ENCODE assay signal across 8 cellular contexts in genomic region chr1:243748706-243749283, GRCh38.
DNase-seq lines count a peak whose midpoint lies in the region; ATAC-seq and TF ChIP-seq lines count a peak whose summit lies in the region.

No MANE protein-coding gene starts in this region.

- no peaks in the 10 kb centered on the region for H3K27me3 Mint-ChIP-seq in WTC11 (ENCODE audit: low read depth)

- POLR2A ChIA-PET in WTC11 (lab: Charles Lee), result no interaction called here

- 0 out of 2 replicates have a peak, but pooled peaks cover 2% of the 10 kb centered on the region for H3K9me3 Mint-ChIP-seq in WTC11

- H3K4me1 Mint-ChIP-seq in WTC11, result peaks cover 55% of the 10 kb centered on the region

- CTCF ChIA-PET in WTC11 (lab: Charles Lee), result interaction anchor here (0.8 to 1.8 kb wide), 6 partner anchors 17 to 405 kb away, joined by 3 to 7 read pairs (median 6); no protein-coding TSS in a partner anchor

- peaks cover 3% of the 10 kb centered on the region; the same call in 1 of the 2 replicates for H3K36me3 Mint-ChIP-seq in WTC11

- DNase-seq in DMS79 treated with DMSO at 0.1 percent for 48 hours (lab: John Stamatoyannopoulos, UW), result peak; percentile 54
- peak; percentile 92 for DNase-seq in NCI-H2171 treated with DMSO at 0.1 percent for 48 hours (lab: John Stamatoyannopoulos, UW)
- DNase-seq in WTC11 (ENCODE audit: low spot score), result no peak
- peak; percentile 62 for DNase-seq in glomerular endothelial cell (ENCODE audit: extremely low read depth, low read depth, low spot score)
- DNase-seq in putamen (ENCODE audit: low spot score), result peak; percentile 72
- no peak for DNase-seq in activated T-cell treated with anti-CD3 and anti-CD28 coated beads, Interleukin-2, amount 50 U/mL, for 48 hours

- no peak overlapping the region for H3K27ac Mint-ChIP-seq in WTC11

- H3K4me3 Mint-ChIP-seq in WTC11, result no peak overlapping the region

- ATAC-seq in GM19395 (IDR thresholded peaks at IDR 0.05; ENCODE audit: unreplicated experiment) (peak; percentile 99), HG03280 (IDR thresholded peaks at IDR 0.05; ENCODE audit: unreplicated experiment) (peak; percentile 97), WTC11 (peak; percentile 90)

- peak; percentile 70 for TF ChIP-seq CTCF in WTC11 (IDR thresholded peaks at IDR 0.05)

TF ChIP-seq in WTC11, 78 proteins besides CTCF, POLR2A, EP300 and RAD21:
- no peak for TF ChIP-seq CBFB (CRISPR knock-in tag; IDR thresholded peaks at IDR 0.05; ENCODE audit: low read depth)
- no peak for TF ChIP-seq CREM (CRISPR knock-in tag; IDR thresholded peaks at IDR 0.05)
- TF ChIP-seq ZNF138 (CRISPR knock-in tag; conservative IDR thresholded peaks at IDR 0.05), result no peak
- TF ChIP-seq, protein P1, sequence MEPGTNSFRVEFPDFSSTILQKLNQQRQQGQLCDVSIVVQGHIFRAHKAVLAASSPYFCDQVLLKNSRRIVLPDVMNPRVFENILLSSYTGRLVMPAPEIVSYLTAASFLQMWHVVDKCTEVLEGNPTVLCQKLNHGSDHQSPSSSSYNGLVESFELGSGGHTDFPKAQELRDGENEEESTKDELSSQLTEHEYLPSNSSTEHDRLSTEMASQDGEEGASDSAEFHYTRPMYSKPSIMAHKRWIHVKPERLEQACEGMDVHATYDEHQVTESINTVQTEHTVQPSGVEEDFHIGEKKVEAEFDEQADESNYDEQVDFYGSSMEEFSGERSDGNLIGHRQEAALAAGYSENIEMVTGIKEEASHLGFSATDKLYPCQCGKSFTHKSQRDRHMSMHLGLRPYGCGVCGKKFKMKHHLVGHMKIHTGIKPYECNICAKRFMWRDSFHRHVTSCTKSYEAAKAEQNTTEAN (CRISPR knock-in tag; IDR thresholded peaks at IDR 0.05), result no peak
- TF ChIP-seq JUN (CRISPR knock-in tag; IDR thresholded peaks at IDR 0.05), result no peak
- TF ChIP-seq IRF1 (CRISPR knock-in tag; IDR thresholded peaks at IDR 0.05), result no peak
- no peak for TF ChIP-seq SP1 (CRISPR knock-in tag; conservative IDR thresholded peaks at IDR 0.05)
- TF ChIP-seq PRRX2 (CRISPR knock-in tag; IDR thresholded peaks at IDR 0.05), result no peak
- no peak for TF ChIP-seq FOXJ3 (CRISPR knock-in tag; IDR thresholded peaks at IDR 0.05; ENCODE audit: borderline replicate concordance)
- no peak for TF ChIP-seq E2F1 (CRISPR knock-in tag; IDR thresholded peaks at IDR 0.05)
- TF ChIP-seq ATF1 (CRISPR knock-in tag; IDR thresholded peaks at IDR 0.05), result no peak
- no peak for TF ChIP-seq ZNF121 (CRISPR knock-in tag; IDR thresholded peaks at IDR 0.05)
- TF ChIP-seq KAT7 (CRISPR knock-in tag; IDR thresholded peaks at IDR 0.05; ENCODE audit: borderline replicate concordance), result no peak
- TF ChIP-seq, protein P2, sequence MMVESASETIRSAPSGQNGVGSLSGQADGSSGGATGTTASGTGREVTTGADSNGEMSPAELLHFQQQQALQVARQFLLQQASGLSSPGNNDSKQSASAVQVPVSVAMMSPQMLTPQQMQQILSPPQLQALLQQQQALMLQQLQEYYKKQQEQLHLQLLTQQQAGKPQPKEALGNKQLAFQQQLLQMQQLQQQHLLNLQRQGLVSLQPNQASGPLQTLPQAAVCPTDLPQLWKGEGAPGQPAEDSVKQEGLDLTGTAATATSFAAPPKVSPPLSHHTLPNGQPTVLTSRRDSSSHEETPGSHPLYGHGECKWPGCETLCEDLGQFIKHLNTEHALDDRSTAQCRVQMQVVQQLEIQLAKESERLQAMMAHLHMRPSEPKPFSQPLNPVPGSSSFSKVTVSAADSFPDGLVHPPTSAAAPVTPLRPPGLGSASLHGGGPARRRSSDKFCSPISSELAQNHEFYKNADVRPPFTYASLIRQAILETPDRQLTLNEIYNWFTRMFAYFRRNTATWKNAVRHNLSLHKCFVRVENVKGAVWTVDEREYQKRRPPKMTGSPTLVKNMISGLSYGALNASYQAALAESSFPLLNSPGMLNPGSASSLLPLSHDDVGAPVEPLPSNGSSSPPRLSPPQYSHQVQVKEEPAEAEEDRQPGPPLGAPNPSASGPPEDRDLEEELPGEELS (CRISPR knock-in tag; IDR thresholded peaks at IDR 0.05), result no peak
- TF ChIP-seq NR3C1 (CRISPR knock-in tag; conservative IDR thresholded peaks at IDR 0.05; ENCODE audit: low read depth), result no peak
- TF ChIP-seq FOXK1 (CRISPR knock-in tag; IDR thresholded peaks at IDR 0.05), result no peak

Comparison
In these comparisons a context has a peak if more than half of its experiments do, and no peak if none do; other contexts are left out.
1. DNase-seq: peak in DMS79 treated with DMSO at 0.1 percent for 48 hours (single experiment), NCI-H2171 treated with DMSO at 0.1 percent for 48 hours (single experiment), glomerular endothelial cell (single experiment) and putamen (single experiment); none in WTC11 (single experiment) and activated T-cell treated with anti-CD3 and anti-CD28 coated beads, Interleukin-2, amount 50 U/mL, for 48 hours (0 of 2).
2. Peak in every context shown above with its lines, with median percentiles within 50 percentile points of each other: ATAC-seq.